ENCODE assay signal across 10 cellular contexts in the genomic region with DNA sequence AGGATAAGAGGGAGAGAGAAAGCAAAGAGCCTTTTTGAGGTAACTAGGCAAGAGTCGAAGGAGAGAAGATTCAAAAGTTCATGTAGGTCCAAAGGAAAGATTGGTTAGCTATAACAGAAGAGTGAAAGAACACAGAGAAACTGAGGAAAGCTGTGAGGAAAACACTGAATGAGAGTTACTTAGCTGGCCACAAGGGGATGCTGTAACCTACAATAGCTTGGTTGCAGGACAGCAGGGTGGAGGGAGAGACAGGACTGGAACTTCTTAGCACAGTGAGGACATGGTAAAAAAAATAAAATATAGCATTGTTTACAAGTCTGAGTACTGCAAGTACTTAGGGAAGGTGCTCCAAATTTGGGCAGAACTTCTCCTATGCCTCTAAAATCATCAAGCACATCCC. TPM values are rescaled to one million over a fixed set of nuclear protein-coding genes. Genes with fewer than 3 reads are reported as not detected.
DNase-seq lines count a peak whose midpoint lies in the region; ATAC-seq, FAIRE-seq and TF ChIP-seq lines count a peak whose summit lies in the region.
"Had no signal": no experiment of that assay in that cellular context is flagged by ENCODE, and none has a peak within 500 bp of the region (broad histone marks: within the 10 kb centered on the region; RNA-seq: fewer than 3 reads in every experiment).

No MANE protein-coding gene starts in this region.

- FAIRE-seq in bronchial epithelial cell (lab: Jason Lieb, UNC) = no peak
- FAIRE-seq: GM12891 had no signal

- ATAC-seq in HG03095 (IDR thresholded peaks at IDR 0.05; ENCODE audit: unreplicated experiment) (no peak), GM19035 (IDR thresholded peaks at IDR 0.05; ENCODE audit: unreplicated experiment) (no peak)
- ATAC-seq: naive thymus-derived CD8-positive, alpha-beta T cell had no signal

- no peaks in the 10 kb centered on the region for H3K36me3 ChIP-seq in bronchial epithelial cell (ENCODE audit: control insufficient read depth, insufficient read depth, low read length)

- H3K4me3 ChIP-seq in bronchial epithelial cell (ENCODE audit: low read depth, low read length) = no peak overlapping the region

- H3K27me3 ChIP-seq in bronchial epithelial cell (ENCODE audit: control insufficient read depth, insufficient read depth, low read length) = no peaks in the 10 kb centered on the region

- DNase-seq in COLO668 (lab: John Stamatoyannopoulos, UW; ENCODE audit: unreplicated experiment) (peak; percentile 2), HuH-7 (ENCODE audit: low spot score) (peak; percentile 8), bronchial epithelial cell (ENCODE audit: low read depth) (peak; percentile 1), lung microvascular endothelial cell (ENCODE audit: low read depth in 2 of 2) (peak; percentile 27 to 66), NCI-H2227 (lab: John Stamatoyannopoulos, UW; ENCODE audit: unreplicated experiment) (no peak)
- DNase-seq in stimulated activated CD4-positive, alpha-beta T cell treated with anti-CD3 and anti-CD28 coated beads, Interleukin-1b, Interleukin-23, amount 100 ng/mL, for 48 hours = no peak
- DNase-seq: naive thymus-derived CD8-positive, alpha-beta T cell had no signal

- peak; percentile 59 for TF ChIP-seq CTCF in bronchial epithelial cell (IDR thresholded peaks at IDR 0.05; ENCODE audit: insufficient read depth, low read length, severe bottlenecking)

RNA-seq across cellular contexts. Expression of a gene that starts 48.3 kb away (rescaled TPM):
- not detected in 2 replicates for total RNA-seq in bronchial epithelial cell
- total RNA-seq in lung microvascular endothelial cell = 1.1 and 3.4 TPM in 2 replicates

Comparison
In these comparisons a context has a peak if more than half of its experiments do, and no peak if none do; other contexts are left out.
1. DNase-seq: peak in COLO668 (single experiment), HuH-7 (single experiment), bronchial epithelial cell (single experiment) and lung microvascular endothelial cell (2 of 2); none in stimulated activated CD4-positive, alpha-beta T cell treated with anti-CD3 and anti-CD28 coated beads, Interleukin-1b, Interleukin-23, amount 100 ng/mL, for 48 hours (single experiment) and NCI-H2227 (single experiment).